13 cellular contexts compared by ENCODE assay signal in genomic region chr16:29107299-29107698, GRCh38.
DNase-seq lines count a peak whose midpoint lies in the region; TF ChIP-seq lines count a peak whose summit lies in the region.
"Had no signal": no experiment of that assay in that cellular context is flagged by ENCODE, and none has a peak within 500 bp of the region (broad histone marks: within the 10 kb centered on the region; RNA-seq: fewer than 3 reads in every experiment).

No MANE protein-coding gene starts in this region.

- H3K79me2 ChIP-seq in parathyroid adenoma, result no peaks in the 10 kb centered on the region

- H3K9me3 ChIP-seq in iPS-18c (ENCODE audit: control insufficient read depth, insufficient read depth, low read length) (no peaks in the 10 kb centered on the region), parathyroid adenoma (ENCODE audit: control insufficient read depth, low read length) (no peaks in the 10 kb centered on the region), Caco-2 (no peaks in the 10 kb centered on the region)

- peak overlapping the region; percentile 51 for H3K4me2 ChIP-seq in parathyroid adenoma (ENCODE audit: low read length)

- intact Hi-C loops in Caco-2 (cut with micrococcal nuclease; ENCODE audit: unreplicated experiment), result no loop called here
- intact Hi-C loops in posterior cingulate gyrus (cut with DNase I), result no loop called here

- TF ChIP-seq CTCF in parathyroid adenoma (IDR thresholded peaks at IDR 0.05) (no peak), Caco-2 (IDR thresholded peaks at IDR 0.05; ENCODE audit: insufficient read depth in 1 of 2, low read depth in 1 of 2, low read length in 1 of 2, severe bottlenecking in 1 of 2, unreplicated experiment in 1 of 2) (no peak)

- H3K27me3 Mint-ChIP-seq in Caco-2 (ENCODE audit: insufficient read depth, unreplicated experiment), result no peaks in the 10 kb centered on the region

- H3K27me3 ChIP-seq in parathyroid adenoma (ENCODE audit: control insufficient read depth, insufficient read depth, low read length) (no peaks in the 10 kb centered on the region), Caco-2 (replicated peaks; ENCODE audit: control insufficient read depth, insufficient read depth, low read length) (no peaks in the 10 kb centered on the region)

- no peaks in the 10 kb centered on the region for H3K9me3 Mint-ChIP-seq in Caco-2 (ENCODE audit: unreplicated experiment)
- H3K9me3 Mint-ChIP-seq: CD8-positive, alpha-beta T cell had no signal

- no peak overlapping the region for H3K27ac Mint-ChIP-seq in Caco-2 (ENCODE audit: unreplicated experiment)

- H3K4me1 Mint-ChIP-seq in Caco-2 (ENCODE audit: low read depth, unreplicated experiment), result no peaks in the 10 kb centered on the region

- CTCF ChIA-PET in Caco-2 (lab: Charles Lee), result no interaction called here

- no TSS peak for BruUV-seq in Caco-2 (replicated peaks; lab: Mats Ljungman, UMichigan)

- POLR2A ChIA-PET in Caco-2 (lab: Charles Lee), result no interaction called here

- no peaks in the 10 kb centered on the region for H3K36me3 Mint-ChIP-seq in Caco-2 (ENCODE audit: insufficient read depth, unreplicated experiment)

- H3K9ac ChIP-seq in parathyroid adenoma, result no peak overlapping the region

- H3K4me3 ChIP-seq in iPS-18c (ENCODE audit: insufficient read depth, low read depth, low read length), result peak overlapping the region; percentile 59
- peak overlapping the region; percentile 46 for H3K4me3 ChIP-seq in parathyroid adenoma (ENCODE audit: low read depth, low read length)
- H3K4me3 ChIP-seq in Caco-2 (ENCODE audit: low read depth, low read length), result no peak overlapping the region
- H3K4me3 ChIP-seq: K562 had no signal

- H3K27ac ChIP-seq in parathyroid adenoma, result no peak overlapping the region

- DNase-seq in NCI-H2029 (lab: John Stamatoyannopoulos, UW) (peak; percentile 24), NCI-H2029 treated with DMSO at 0.1 percent for 48 hours (lab: John Stamatoyannopoulos, UW) (no peak), NCI-H510A (lab: John Stamatoyannopoulos, UW) (peak; percentile 79), Caco-2 (no peak), islet precursor cell (no peak), posterior cingulate gyrus (no peak)
- DNase-seq: activated CD4-positive, alpha-beta T cell treated with anti-CD3 and anti-CD28 coated beads, Interleukin-2, amount 50 U/mL, for 1 hour; caudate nucleus; CD8-positive, alpha-beta T cell; stimulated activated naive CD4-positive, alpha-beta T cell had no signal

- no peak overlapping the region for H2AFZ ChIP-seq in parathyroid adenoma

- no peak overlapping the region for H3K4me3 Mint-ChIP-seq in Caco-2 (ENCODE audit: unreplicated experiment)
- H3K4me3 Mint-ChIP-seq: CD8-positive, alpha-beta T cell had no signal

- H3K36me3 ChIP-seq in parathyroid adenoma (ENCODE audit: control insufficient read depth, insufficient read depth, low read length), result no peaks in the 10 kb centered on the region
- H3K36me3 ChIP-seq in Caco-2 (ENCODE audit: control insufficient read depth, insufficient read depth, low read length), result no peaks in the 10 kb centered on the region

- H3K4me1 ChIP-seq in parathyroid adenoma (no peaks in the 10 kb centered on the region), Caco-2 (no peaks in the 10 kb centered on the region)

Comparison
In these comparisons a context has a peak if more than half of its experiments do, and no peak if none do; other contexts are left out.
1. DNase-seq: peak in NCI-H2029 (single experiment) and NCI-H510A (single experiment); none in NCI-H2029 treated with DMSO at 0.1 percent for 48 hours (single experiment), Caco-2 (0 of 2), islet precursor cell (single experiment) and posterior cingulate gyrus (0 of 10).